ENCODE assay signal across 2 cellular contexts in genomic region chr2:73908689-73909652, GRCh38.
TF ChIP-seq lines count a peak whose summit lies in the region.

No MANE protein-coding gene starts in this region.

TF ChIP-seq in Ishikawa, 13 proteins besides CTCF, POLR2A, EP300 and RAD21:
- TF ChIP-seq CREB1 (IDR thresholded peaks at IDR 0.05; ENCODE audit: low read depth) (no peak), CEBPB (IDR thresholded peaks at IDR 0.05) (peak; percentile 90), TEAD4 (IDR thresholded peaks at IDR 0.05) (peak; percentile 97), NFIC (IDR thresholded peaks at IDR 0.05) (peak; percentile 65), USF1 (IDR thresholded peaks at IDR 0.05) (0 out of 2 replicates have a peak, but pooled peaks have one; percentile 33), TCF12 (IDR thresholded peaks at IDR 0.05; ENCODE audit: low read depth) (peak; percentile 85), FOXM1 (IDR thresholded peaks at IDR 0.05; ENCODE audit: borderline replicate concordance, low read depth) (peak; percentile 67; the same call in 1 of the 2 replicates), REST (IDR thresholded peaks at IDR 0.05; ENCODE audit: low read depth) (no peak), EGR1 (IDR thresholded peaks at IDR 0.05) (no peak), ZBTB7A (IDR thresholded peaks at IDR 0.05; ENCODE audit: low read depth) (no peak), TAF1 (IDR thresholded peaks at IDR 0.05; ENCODE audit: low read depth) (no peak), YY1 (IDR thresholded peaks at IDR 0.05; ENCODE audit: low read depth) (no peak), MAX (IDR thresholded peaks at IDR 0.05) (peak; percentile 74)

TF ChIP-seq in H1, 55 proteins besides CTCF, POLR2A, EP300 and RAD21:
- TF ChIP-seq SP2 (IDR thresholded peaks at IDR 0.05; ENCODE audit: low read length): no peak
- no peak for TF ChIP-seq KDM4A (IDR thresholded peaks at IDR 0.05; ENCODE audit: low read depth, low read length, severe bottlenecking)
